ENCODE assay signal across 26 cellular contexts in genomic region chr11:112902411-112903011, GRCh38. TPM values are rescaled to one million over a fixed set of nuclear protein-coding genes. Genes with fewer than 3 reads are reported as not detected.
DNase-seq lines count a peak whose midpoint lies in the region; ATAC-seq, FAIRE-seq and TF ChIP-seq lines count a peak whose summit lies in the region.
"Had no signal": no experiment of that assay in that cellular context is flagged by ENCODE, and none has a peak within 500 bp of the region (broad histone marks: within the 10 kb centered on the region; RNA-seq: fewer than 3 reads in every experiment).

No MANE protein-coding gene starts in this region.

- no peak for ATAC-seq in GM18520 (IDR thresholded peaks at IDR 0.05; ENCODE audit: unreplicated experiment)
- ATAC-seq: HepG2, lower lobe of right lung, pancreas had no signal

- H3K27ac ChIP-seq in A673 (ENCODE audit: low read depth, low read length, poor library complexity, severe bottlenecking) (no peak overlapping the region), rectal smooth muscle tissue (ENCODE audit: low read depth, low read length) (peak overlapping the region; percentile 1)
- H3K27ac ChIP-seq: C4-2B, lower lobe of right lung, pancreas had no signal

- intact Hi-C loops in A673 (cut with micrococcal nuclease; ENCODE audit: unreplicated experiment): no loop called here

- no peak overlapping the region for H3K9ac ChIP-seq in rectal smooth muscle tissue (ENCODE audit: low read length)

- H3K4me1 ChIP-seq in A673 (ENCODE audit: insufficient read depth, low read length, poor library complexity, severe bottlenecking) (peaks cover 20% of the 10 kb centered on the region), rectal smooth muscle tissue (ENCODE audit: control insufficient read depth, insufficient read depth, low read length) (peaks cover 13% of the 10 kb centered on the region)
- H3K4me1 ChIP-seq: lower lobe of right lung, pancreas had no signal

- H3K27me3 ChIP-seq in A673 (replicated peaks; ENCODE audit: insufficient read depth, low read depth, low read length, poor library complexity) (no peaks in the 10 kb centered on the region), bronchial epithelial cell (ENCODE audit: control insufficient read depth, insufficient read depth, low read length) (no peaks in the 10 kb centered on the region), rectal smooth muscle tissue (ENCODE audit: control insufficient read depth, insufficient read depth, low read length) (no peaks in the 10 kb centered on the region)
- H3K27me3 ChIP-seq: pancreas, stomach had no signal

- no peak overlapping the region for H3K4me3 ChIP-seq in A673 (ENCODE audit: low read depth, low read length, poor library complexity, severe bottlenecking)
- no peak overlapping the region for H3K4me3 ChIP-seq in bronchial epithelial cell (ENCODE audit: low read depth, low read length)
- no peak overlapping the region for H3K4me3 ChIP-seq in rectal smooth muscle tissue (ENCODE audit: low read length)
- H3K4me3 ChIP-seq: lower lobe of right lung, pancreas, stomach had no signal

- H3K27me3 Mint-ChIP-seq in activated T-cell treated with anti-CD3 and anti-CD28 coated beads, Interleukin-2, amount 50 U/mL, for 24 hours: peaks cover 4% of the 10 kb centered on the region

- H3K36me3 ChIP-seq in A673 (ENCODE audit: insufficient read depth, low read length, poor library complexity, severe bottlenecking) (no peaks in the 10 kb centered on the region), bronchial epithelial cell (ENCODE audit: control insufficient read depth, insufficient read depth, low read length) (no peaks in the 10 kb centered on the region), rectal smooth muscle tissue (ENCODE audit: control insufficient read depth, insufficient read depth, low read length) (no peaks in the 10 kb centered on the region)
- H3K36me3 ChIP-seq: lower lobe of right lung, pancreas, stomach had no signal

- no peak overlapping the region for H3K4me3 Mint-ChIP-seq in activated T-cell treated with anti-CD3 and anti-CD28 coated beads, Interleukin-2, amount 50 U/mL, for 24 hours
- H3K4me3 Mint-ChIP-seq: activated naive CD4-positive, alpha-beta T cell treated with anti-CD3 and anti-CD28 coated beads, Interleukin-2, amount 50 U/mL, for 24 hours; activated T-helper 1 cell treated with anti-CD3 and anti-CD28 coated beads, Interleukin-12 subunit alpha, Interleukin-12 subunit beta, Interleukin-2, Interleukin-4 antibody, amounts not matched to agents 30 ng/mL and 10 ng/mL and 1 ng/mL, durations not matched to agents 14 hours and 24 hours and 36 hours; endodermal cell; HFFc6 had no signal

- H3K9me3 Mint-ChIP-seq in activated T-cell treated with anti-CD3 and anti-CD28 coated beads, Interleukin-2, amount 50 U/mL, for 24 hours: no peaks in the 10 kb centered on the region
- H3K9me3 Mint-ChIP-seq: activated naive CD4-positive, alpha-beta T cell treated with anti-CD3 and anti-CD28 coated beads, Interleukin-2, amount 50 U/mL, for 24 hours; endodermal cell had no signal

- TF ChIP-seq CTCF in A673 (conservative IDR thresholded peaks at IDR 0.05; ENCODE audit: low read depth, low read length) (no peak), bronchial epithelial cell (IDR thresholded peaks at IDR 0.05; ENCODE audit: insufficient read depth, low read length, severe bottlenecking) (no peak)

- no peaks in the 10 kb centered on the region for H3K9me3 ChIP-seq in A673 (ENCODE audit: low read depth, low read length, poor library complexity, severe bottlenecking)
- H3K9me3 ChIP-seq: lower lobe of right lung, pancreas, stomach had no signal

- H3K4me1 Mint-ChIP-seq in activated T-cell treated with anti-CD3 and anti-CD28 coated beads, Interleukin-2, amount 50 U/mL, for 24 hours (ENCODE audit: low read depth): no peaks in the 10 kb centered on the region
- H3K4me1 Mint-ChIP-seq: activated naive CD4-positive, alpha-beta T cell treated with anti-CD3 and anti-CD28 coated beads, Interleukin-2, amount 50 U/mL, for 24 hours had no signal

- DNase-seq in A673 (ENCODE audit: low spot score) (peak; percentile 71), bronchial epithelial cell (ENCODE audit: low read depth) (no peak), left kidney (ENCODE audit: low read depth, low spot score) (peak; percentile 69), SW480 (ENCODE audit: low spot score) (no peak), NCI-H1417 (lab: John Stamatoyannopoulos, UW) (no peak)
- no peak for DNase-seq in activated T-cell treated with anti-CD3 and anti-CD28 coated beads, Interleukin-2, amount 50 U/mL, for 24 hours
- DNase-seq: ACHN; activated CD4-positive, alpha-beta T cell treated with anti-CD3 and anti-CD28 coated beads for 4 hours; endodermal cell; glutamatergic neuron; HFFc6; lower lobe of right lung; NCI-H1417 treated with DMSO at 0.1 percent for 48 hours; pancreas; small intestine; stimulated activated CD4-positive, alpha-beta T cell treated with anti-CD3 and anti-CD28 coated beads, Interleukin-4, amount 100 ng/mL, for 1 hour; stomach had no signal

- POLR2A ChIA-PET in A673 (lab: Charles Lee; ENCODE audit: low non-redundant PET): interaction anchor here (0.6 kb wide), 1 partner anchor 248 kb away, joined by 3 read pairs; no protein-coding TSS in a partner anchor

- H3K27ac Mint-ChIP-seq in activated T-cell treated with anti-CD3 and anti-CD28 coated beads, Interleukin-2, amount 50 U/mL, for 24 hours: no peak overlapping the region
- H3K27ac Mint-ChIP-seq: activated naive CD4-positive, alpha-beta T cell treated with anti-CD3 and anti-CD28 coated beads, Interleukin-2, amount 50 U/mL, for 24 hours; activated T-helper 1 cell treated with anti-CD3 and anti-CD28 coated beads, Interleukin-12 subunit alpha, Interleukin-12 subunit beta, Interleukin-2, Interleukin-4 antibody, amounts not matched to agents 30 ng/mL and 10 ng/mL and 1 ng/mL, durations not matched to agents 14 hours and 24 hours and 36 hours; endodermal cell; HFFc6 had no signal

- BruUV-seq in A673 (replicated peaks; lab: Mats Ljungman, UMichigan): no TSS peak

- FAIRE-seq in bronchial epithelial cell (lab: Jason Lieb, UNC): peak; percentile 18
- FAIRE-seq: colon, GM18507, HepG2, pancreas, small intestine, urothelium cell line had no signal

- no peaks in the 10 kb centered on the region for H3K36me3 Mint-ChIP-seq in activated T-cell treated with anti-CD3 and anti-CD28 coated beads, Interleukin-2, amount 50 U/mL, for 24 hours (ENCODE audit: low read depth)
- H3K36me3 Mint-ChIP-seq: activated naive CD4-positive, alpha-beta T cell treated with anti-CD3 and anti-CD28 coated beads, Interleukin-2, amount 50 U/mL, for 24 hours had no signal

- CTCF ChIA-PET in A673 (lab: Charles Lee): interaction anchor here (1.0 kb wide), 1 partner anchor 387 kb away, joined by 3 read pairs; no protein-coding TSS in a partner anchor

RNA-seq across cellular contexts. Expression of gene NCAM1, which starts 58.7 kb away (rescaled TPM):
- total RNA-seq in A673 (2021): 12.0 and 14.3 TPM in 2 replicates
- under 0.01 TPM in 1 of 2 replicates, not detected in the other for total RNA-seq in bronchial epithelial cell
- total RNA-seq: activated T-helper 1 cell treated with anti-CD3 and anti-CD28 coated beads, Interleukin-12 subunit alpha, Interleukin-12 subunit beta, Interleukin-2, Interleukin-4 antibody, amounts not matched to agents 30 ng/mL and 10 ng/mL and 1 ng/mL, durations not matched to agents 14 hours and 24 hours and 36 hours; HepG2 had no signal

Comparison
In these comparisons a context has a peak if more than half of its experiments do, and no peak if none do; other contexts are left out.
1. DNase-seq: peak in A673 (single experiment) and left kidney (single experiment); none in bronchial epithelial cell (single experiment), SW480 (single experiment), activated T-cell treated with anti-CD3 and anti-CD28 coated beads, Interleukin-2, amount 50 U/mL, for 24 hours (single experiment) and NCI-H1417 (0 of 3).
2. RNA of gene NCAM1, which starts 58.7 kb away (total RNA-seq): 12.0 to 14.3 TPM in A673; under 0.01 TPM in bronchial epithelial cell; every median in the first group is over 10 times any median in the second.